1 cellular context compared by ENCODE assay signal in genomic region chr14:25001096-25001982, GRCh38.
TF ChIP-seq lines count a peak whose summit lies in the region.

No MANE protein-coding gene starts in this region.

TF ChIP-seq in IMR-90, 13 proteins besides CTCF, POLR2A, EP300 and RAD21 (continued from another document):
- TF ChIP-seq ELK1 (IDR thresholded peaks at IDR 0.05; ENCODE audit: borderline replicate concordance, low read depth, low read length) = no peak
- TF ChIP-seq MAZ (IDR thresholded peaks at IDR 0.05; ENCODE audit: borderline replicate concordance, low read depth, low read length) = no peak
- TF ChIP-seq USF2 (IDR thresholded peaks at IDR 0.05; ENCODE audit: low read depth, low read length) = no peak
